9 cellular contexts compared by ENCODE assay signal in the genomic region with DNA sequence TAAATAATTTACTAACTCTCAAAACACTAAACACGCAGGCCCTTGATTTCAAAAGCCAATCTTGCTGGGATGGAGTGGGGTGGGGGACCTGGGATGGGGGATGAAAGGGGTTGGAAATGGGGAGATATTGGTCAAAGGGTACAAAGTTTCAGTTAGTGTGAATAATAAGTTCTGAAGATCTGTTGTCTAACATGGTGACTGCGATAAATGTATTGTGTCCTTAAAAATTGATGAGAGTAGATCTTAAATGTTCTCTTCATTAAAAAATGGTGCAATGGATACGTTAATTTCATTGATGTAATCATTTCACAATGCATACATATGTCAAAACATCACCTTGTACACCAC. TPM values are rescaled to one million over a fixed set of nuclear protein-coding genes. Genes with fewer than 3 reads are reported as not detected.
DNase-seq lines count a peak whose midpoint lies in the region; ATAC-seq and TF ChIP-seq lines count a peak whose summit lies in the region.
"Had no signal": no experiment of that assay in that cellular context is flagged by ENCODE, and none has a peak within 500 bp of the region (broad histone marks: within the 10 kb centered on the region; RNA-seq: fewer than 3 reads in every experiment).

No MANE protein-coding gene starts in this region.

- POLR2A ChIA-PET in CD8-positive, alpha-beta memory T cell (lab: Charles Lee): interaction anchor here (0.5 to 2.1 kb wide), 3 partner anchors 36 to 1503 kb away, joined by 3 to 10 read pairs (median 4); a partner anchor contains a TSS

- peak overlapping the region; percentile 93 to 99 (median 97) for H3K4me3 Mint-ChIP-seq in CD8-positive, alpha-beta memory T cell

- peaks cover 14% of the 10 kb centered on the region for H3K79me2 ChIP-seq in Loucy (ENCODE audit: insufficient read depth, low read length)

- no peak for ATAC-seq in HG03571 (IDR thresholded peaks at IDR 0.05; ENCODE audit: unreplicated experiment)

- no peaks in the 10 kb centered on the region for H3K9me2 ChIP-seq in Loucy (replicated peaks; ENCODE audit: low read depth, low read length)

- no peaks in the 10 kb centered on the region for H4K20me1 ChIP-seq in Loucy (ENCODE audit: insufficient read depth, low read length, poor library complexity, severe bottlenecking)

- peaks cover 1 to 7% of the 10 kb centered on the region in 2 donors for H3K27me3 Mint-ChIP-seq in CD8-positive, alpha-beta memory T cell

- no peaks in the 10 kb centered on the region for H3F3A ChIP-seq in Loucy (ENCODE audit: low read depth)

- H3K9ac ChIP-seq in Loucy (ENCODE audit: low read depth, low read length, poor library complexity, severe bottlenecking): peak overlapping the region; percentile 89
- peak overlapping the region; percentile 91 to 98 for H3K9ac ChIP-seq in duodenal mucosa (ENCODE audit: low read depth in 1 of 2, low read length in 2 of 2)

- H3K36me3 ChIP-seq in CD8-positive, alpha-beta memory T cell (ENCODE audit: insufficient read depth, low read length): no peaks in the 10 kb centered on the region
- H3K36me3 ChIP-seq in Loucy (ENCODE audit: insufficient read depth, low read length) (no peaks in the 10 kb centered on the region), duodenal mucosa (ENCODE audit: control insufficient read depth in 1 of 2, insufficient read depth in 2 of 2, low read length in 2 of 2) (no peaks in the 10 kb centered on the region), neutrophil (no peaks in the 10 kb centered on the region)

- H3K36me3 Mint-ChIP-seq in CD8-positive, alpha-beta memory T cell: peaks cover 8 to 17% (median 9%) of the 10 kb centered on the region in 3 donors

- H3K4me2 ChIP-seq in Loucy (ENCODE audit: low read depth, low read length, poor library complexity, severe bottlenecking): peak overlapping the region; percentile 98

- H3K27me3 ChIP-seq in CD8-positive, alpha-beta memory T cell (ENCODE audit: insufficient read depth, low read length, poor library complexity, severe bottlenecking): no peaks in the 10 kb centered on the region
- H3K27me3 ChIP-seq in Loucy (ENCODE audit: insufficient read depth, low read length, poor library complexity, severe bottlenecking) (no peaks in the 10 kb centered on the region), duodenal mucosa (ENCODE audit: control insufficient read depth in 1 of 2, insufficient read depth in 2 of 2, low read length in 2 of 2) (no peaks in the 10 kb centered on the region), neutrophil (no peaks in the 10 kb centered on the region)

- peaks cover 19 to 27% (median 25%) of the 10 kb centered on the region in 3 donors for H3K4me1 Mint-ChIP-seq in CD8-positive, alpha-beta memory T cell

- H2AFZ ChIP-seq in Loucy (ENCODE audit: low read length): peak overlapping the region; percentile 88; the same call in 1 of the 2 replicates

- peak overlapping the region; percentile 97 for H3K27ac ChIP-seq in CD8-positive, alpha-beta memory T cell (ENCODE audit: low read depth, low read length)
- H3K27ac ChIP-seq in duodenal mucosa (ENCODE audit: low read depth, low read length) (peak overlapping the region; percentile 99), neutrophil (peak overlapping the region; percentile 99)

- no peaks in the 10 kb centered on the region for H3K9me3 ChIP-seq in CD8-positive, alpha-beta memory T cell (ENCODE audit: low read length)
- H3K9me3 ChIP-seq in Loucy (ENCODE audit: insufficient read depth, low read depth, low read length) (no peaks in the 10 kb centered on the region), duodenal mucosa (ENCODE audit: control insufficient read depth in 1 of 2, low read length in 2 of 2) (peaks cover 0 to 3% of the 10 kb centered on the region in 2 donors), neutrophil (no peaks in the 10 kb centered on the region)

- H3K27ac Mint-ChIP-seq in CD8-positive, alpha-beta memory T cell: peak overlapping the region; percentile 96 to 100 (median 99)

- peak overlapping the region; percentile 84 for H3K4me3 ChIP-seq in CD8-positive, alpha-beta memory T cell (ENCODE audit: low read length)
- H3K4me3 ChIP-seq in Loucy (ENCODE audit: low read length, poor library complexity, severe bottlenecking) (peak overlapping the region; percentile 77), duodenal mucosa (ENCODE audit: low read depth in 1 of 2, low read length in 2 of 2) (peak overlapping the region; percentile 91 to 92), neutrophil (ENCODE audit: low read depth in 1 of 2, low read length in 1 of 2) (peak overlapping the region; percentile 80 to 96)

- H3K4me1 ChIP-seq in CD8-positive, alpha-beta memory T cell (ENCODE audit: insufficient read depth, low read length): peaks cover 15% of the 10 kb centered on the region
- H3K4me1 ChIP-seq in Loucy (ENCODE audit: insufficient read depth, low read length, poor library complexity, severe bottlenecking) (peaks cover 12% of the 10 kb centered on the region), duodenal mucosa (ENCODE audit: control insufficient read depth in 1 of 2, insufficient read depth in 2 of 2, low read length in 2 of 2) (peaks cover 0 to 6% of the 10 kb centered on the region in 2 donors), neutrophil (ENCODE audit: control insufficient read depth in 1 of 2, insufficient read depth in 1 of 2, low read depth in 1 of 2, low read length in 1 of 2) (peaks cover 13 to 18% of the 10 kb centered on the region in 2 experiments)

- in situ Hi-C loops in G401 (cut with HindIII; ENCODE audit: low sequenced_read_pairs): no loop called here

- H3K9me3 Mint-ChIP-seq in CD8-positive, alpha-beta memory T cell: no peaks in the 10 kb centered on the region

- no peak for DNase-seq in CD8-positive, alpha-beta memory T cell
- no peak for DNase-seq in G401 (ENCODE audit: low spot score)
- DNase-seq in COLO668 (lab: John Stamatoyannopoulos, UW; ENCODE audit: unreplicated experiment): no peak
- DNase-seq in NCI-H187 treated with DMSO at 0.1 percent for 48 hours (lab: John Stamatoyannopoulos, UW): no peak
- DNase-seq: effector CD8-positive, alpha-beta T cell had no signal

- TF ChIP-seq CTCF in Loucy (conservative IDR thresholded peaks at IDR 0.05; ENCODE audit: low read length) (no peak), neutrophil (IDR thresholded peaks at IDR 0.05) (no peak)

- CTCF ChIA-PET in CD8-positive, alpha-beta memory T cell (lab: Charles Lee): no interaction called here

RNA-seq across cellular contexts. Expression of a gene that starts 0.5 kb away (rescaled TPM):
- 10 to 100 TPM in 1 of 2 experiments, 1 to 10 TPM in 1; 8.8 to 10.3 TPM for total RNA-seq in CD8-positive, alpha-beta memory T cell
- polyA plus RNA-seq in CD8-positive, alpha-beta memory T cell: 12.6 TPM
- 6.2 and 15.5 TPM in 2 replicates for total RNA-seq in G401 (2014; rRNA removed; shearing (Covaris generic))
